Comparison of ENCODE assay signal across 24 cellular contexts in genomic region chr6:124054034-124054433, GRCh38.
DNase-seq lines count a peak whose midpoint lies in the region; ATAC-seq, FAIRE-seq and TF ChIP-seq lines count a peak whose summit lies in the region.
"Had no signal": no experiment of that assay in that cellular context is flagged by ENCODE, and none has a peak within 500 bp of the region (broad histone marks: within the 10 kb centered on the region; RNA-seq: fewer than 3 reads in every experiment).

No MANE protein-coding gene starts in this region.

- no peak overlapping the region for H3K4me3 Mint-ChIP-seq in endothelial cell (ENCODE audit: unreplicated experiment)
- H3K4me3 Mint-ChIP-seq in osteocyte (ENCODE audit: unreplicated experiment): no peak overlapping the region
- H3K4me3 Mint-ChIP-seq: CD8-positive, alpha-beta memory T cell; immature natural killer cell; naive thymus-derived CD8-positive, alpha-beta T cell; type B pancreatic cell had no signal

- TF ChIP-seq CTCF in endothelial cell (IDR thresholded peaks at IDR 0.05; ENCODE audit: unreplicated experiment): no peak
- TF ChIP-seq CTCF in osteocyte (IDR thresholded peaks at IDR 0.05): no peak

- no peak for TF ChIP-seq POLR2A in H54 (IDR thresholded peaks at IDR 0.05; ENCODE audit: low read depth, low read length)

- H3K27ac Mint-ChIP-seq in endothelial cell (ENCODE audit: unreplicated experiment) (peak overlapping the region; percentile 85), osteocyte (ENCODE audit: unreplicated experiment) (no peak overlapping the region)
- H3K27ac Mint-ChIP-seq: activated T-helper 2 cell treated with anti-CD3 and anti-CD28 coated beads, Interferon-gamma antibody, Interleukin-2, Interleukin-4, amounts not matched to agents 10 μg/mL and 5 μg/mL and 100 μg/mL, durations not matched to agents 14 hours and 24 hours and 36 hours; CD8-positive, alpha-beta memory T cell; immature natural killer cell; naive thymus-derived CD8-positive, alpha-beta T cell; type B pancreatic cell had no signal

- FAIRE-seq in H54 (lab: Jason Lieb, UNC): no peak

- H3K4me1 Mint-ChIP-seq in endothelial cell (ENCODE audit: unreplicated experiment) (peaks cover 39% of the 10 kb centered on the region), osteocyte (ENCODE audit: unreplicated experiment) (peaks cover 49% of the 10 kb centered on the region)
- H3K4me1 Mint-ChIP-seq: CD8-positive, alpha-beta memory T cell; immature natural killer cell; naive thymus-derived CD8-positive, alpha-beta T cell had no signal

- peak; percentile 54 for ATAC-seq in GM21723 (IDR thresholded peaks at IDR 0.05; ENCODE audit: unreplicated experiment)
- peak; percentile 56 for ATAC-seq in HG03442 (IDR thresholded peaks at IDR 0.05; ENCODE audit: unreplicated experiment)
- ATAC-seq: foreskin keratinocyte; HCT116; left lobe of liver; naive thymus-derived CD8-positive, alpha-beta T cell had no signal

- DNase-seq in NCI-H146 (lab: John Stamatoyannopoulos, UW): peak; percentile 37
- no peak for DNase-seq in NCI-H146 treated with DMSO at 0.1 percent for 48 hours (lab: John Stamatoyannopoulos, UW; ENCODE audit: unreplicated experiment)
- no peak for DNase-seq in endothelial cell (ENCODE audit: low spot score)
- no peak for DNase-seq in H54 (ENCODE audit: insufficient read length, low spot score)
- no peak for DNase-seq in osteocyte (ENCODE audit: extremely low spot score, unreplicated experiment)
- DNase-seq in HK-2 (ENCODE audit: unreplicated experiment): no peak
- DNase-seq: CD8-positive, alpha-beta memory T cell; DMS153; erythroblast; foreskin keratinocyte; immature natural killer cell; KBM-7; naive thymus-derived CD8-positive, alpha-beta T cell; NCI-H187; NCI-H2227 treated with DMSO at 0.1 percent for 48 hours; sigmoid colon; SJCRH30; T-helper 1 cell had no signal

- H3K9me3 Mint-ChIP-seq in endothelial cell (ENCODE audit: unreplicated experiment) (no peaks in the 10 kb centered on the region), osteocyte (ENCODE audit: unreplicated experiment) (peaks cover 7% of the 10 kb centered on the region)
- H3K9me3 Mint-ChIP-seq: activated T-helper 2 cell treated with anti-CD3 and anti-CD28 coated beads, Interferon-gamma antibody, Interleukin-2, Interleukin-4, amounts not matched to agents 10 μg/mL and 5 μg/mL and 100 μg/mL, durations not matched to agents 14 hours and 24 hours and 36 hours; type B pancreatic cell had no signal

- H3K36me3 Mint-ChIP-seq in endothelial cell (ENCODE audit: low read depth, unreplicated experiment) (no peaks in the 10 kb centered on the region), osteocyte (ENCODE audit: unreplicated experiment) (peaks cover 10% of the 10 kb centered on the region)
- H3K36me3 Mint-ChIP-seq: CD8-positive, alpha-beta memory T cell; immature natural killer cell; naive thymus-derived CD8-positive, alpha-beta T cell had no signal

- no peaks in the 10 kb centered on the region for H3K27me3 Mint-ChIP-seq in endothelial cell (ENCODE audit: unreplicated experiment)
- no peaks in the 10 kb centered on the region for H3K27me3 Mint-ChIP-seq in osteocyte (ENCODE audit: unreplicated experiment)
- H3K27me3 Mint-ChIP-seq: CD8-positive, alpha-beta memory T cell; naive thymus-derived CD8-positive, alpha-beta T cell had no signal
